ENCODE assay signal across 1 cellular context in genomic region chr9:97923529-97924108, GRCh38.
TF ChIP-seq lines count a peak whose summit lies in the region.

No MANE protein-coding gene starts in this region.

TF ChIP-seq in H1, 55 proteins besides CTCF, POLR2A, EP300 and RAD21:
- TF ChIP-seq, protein P1, sequence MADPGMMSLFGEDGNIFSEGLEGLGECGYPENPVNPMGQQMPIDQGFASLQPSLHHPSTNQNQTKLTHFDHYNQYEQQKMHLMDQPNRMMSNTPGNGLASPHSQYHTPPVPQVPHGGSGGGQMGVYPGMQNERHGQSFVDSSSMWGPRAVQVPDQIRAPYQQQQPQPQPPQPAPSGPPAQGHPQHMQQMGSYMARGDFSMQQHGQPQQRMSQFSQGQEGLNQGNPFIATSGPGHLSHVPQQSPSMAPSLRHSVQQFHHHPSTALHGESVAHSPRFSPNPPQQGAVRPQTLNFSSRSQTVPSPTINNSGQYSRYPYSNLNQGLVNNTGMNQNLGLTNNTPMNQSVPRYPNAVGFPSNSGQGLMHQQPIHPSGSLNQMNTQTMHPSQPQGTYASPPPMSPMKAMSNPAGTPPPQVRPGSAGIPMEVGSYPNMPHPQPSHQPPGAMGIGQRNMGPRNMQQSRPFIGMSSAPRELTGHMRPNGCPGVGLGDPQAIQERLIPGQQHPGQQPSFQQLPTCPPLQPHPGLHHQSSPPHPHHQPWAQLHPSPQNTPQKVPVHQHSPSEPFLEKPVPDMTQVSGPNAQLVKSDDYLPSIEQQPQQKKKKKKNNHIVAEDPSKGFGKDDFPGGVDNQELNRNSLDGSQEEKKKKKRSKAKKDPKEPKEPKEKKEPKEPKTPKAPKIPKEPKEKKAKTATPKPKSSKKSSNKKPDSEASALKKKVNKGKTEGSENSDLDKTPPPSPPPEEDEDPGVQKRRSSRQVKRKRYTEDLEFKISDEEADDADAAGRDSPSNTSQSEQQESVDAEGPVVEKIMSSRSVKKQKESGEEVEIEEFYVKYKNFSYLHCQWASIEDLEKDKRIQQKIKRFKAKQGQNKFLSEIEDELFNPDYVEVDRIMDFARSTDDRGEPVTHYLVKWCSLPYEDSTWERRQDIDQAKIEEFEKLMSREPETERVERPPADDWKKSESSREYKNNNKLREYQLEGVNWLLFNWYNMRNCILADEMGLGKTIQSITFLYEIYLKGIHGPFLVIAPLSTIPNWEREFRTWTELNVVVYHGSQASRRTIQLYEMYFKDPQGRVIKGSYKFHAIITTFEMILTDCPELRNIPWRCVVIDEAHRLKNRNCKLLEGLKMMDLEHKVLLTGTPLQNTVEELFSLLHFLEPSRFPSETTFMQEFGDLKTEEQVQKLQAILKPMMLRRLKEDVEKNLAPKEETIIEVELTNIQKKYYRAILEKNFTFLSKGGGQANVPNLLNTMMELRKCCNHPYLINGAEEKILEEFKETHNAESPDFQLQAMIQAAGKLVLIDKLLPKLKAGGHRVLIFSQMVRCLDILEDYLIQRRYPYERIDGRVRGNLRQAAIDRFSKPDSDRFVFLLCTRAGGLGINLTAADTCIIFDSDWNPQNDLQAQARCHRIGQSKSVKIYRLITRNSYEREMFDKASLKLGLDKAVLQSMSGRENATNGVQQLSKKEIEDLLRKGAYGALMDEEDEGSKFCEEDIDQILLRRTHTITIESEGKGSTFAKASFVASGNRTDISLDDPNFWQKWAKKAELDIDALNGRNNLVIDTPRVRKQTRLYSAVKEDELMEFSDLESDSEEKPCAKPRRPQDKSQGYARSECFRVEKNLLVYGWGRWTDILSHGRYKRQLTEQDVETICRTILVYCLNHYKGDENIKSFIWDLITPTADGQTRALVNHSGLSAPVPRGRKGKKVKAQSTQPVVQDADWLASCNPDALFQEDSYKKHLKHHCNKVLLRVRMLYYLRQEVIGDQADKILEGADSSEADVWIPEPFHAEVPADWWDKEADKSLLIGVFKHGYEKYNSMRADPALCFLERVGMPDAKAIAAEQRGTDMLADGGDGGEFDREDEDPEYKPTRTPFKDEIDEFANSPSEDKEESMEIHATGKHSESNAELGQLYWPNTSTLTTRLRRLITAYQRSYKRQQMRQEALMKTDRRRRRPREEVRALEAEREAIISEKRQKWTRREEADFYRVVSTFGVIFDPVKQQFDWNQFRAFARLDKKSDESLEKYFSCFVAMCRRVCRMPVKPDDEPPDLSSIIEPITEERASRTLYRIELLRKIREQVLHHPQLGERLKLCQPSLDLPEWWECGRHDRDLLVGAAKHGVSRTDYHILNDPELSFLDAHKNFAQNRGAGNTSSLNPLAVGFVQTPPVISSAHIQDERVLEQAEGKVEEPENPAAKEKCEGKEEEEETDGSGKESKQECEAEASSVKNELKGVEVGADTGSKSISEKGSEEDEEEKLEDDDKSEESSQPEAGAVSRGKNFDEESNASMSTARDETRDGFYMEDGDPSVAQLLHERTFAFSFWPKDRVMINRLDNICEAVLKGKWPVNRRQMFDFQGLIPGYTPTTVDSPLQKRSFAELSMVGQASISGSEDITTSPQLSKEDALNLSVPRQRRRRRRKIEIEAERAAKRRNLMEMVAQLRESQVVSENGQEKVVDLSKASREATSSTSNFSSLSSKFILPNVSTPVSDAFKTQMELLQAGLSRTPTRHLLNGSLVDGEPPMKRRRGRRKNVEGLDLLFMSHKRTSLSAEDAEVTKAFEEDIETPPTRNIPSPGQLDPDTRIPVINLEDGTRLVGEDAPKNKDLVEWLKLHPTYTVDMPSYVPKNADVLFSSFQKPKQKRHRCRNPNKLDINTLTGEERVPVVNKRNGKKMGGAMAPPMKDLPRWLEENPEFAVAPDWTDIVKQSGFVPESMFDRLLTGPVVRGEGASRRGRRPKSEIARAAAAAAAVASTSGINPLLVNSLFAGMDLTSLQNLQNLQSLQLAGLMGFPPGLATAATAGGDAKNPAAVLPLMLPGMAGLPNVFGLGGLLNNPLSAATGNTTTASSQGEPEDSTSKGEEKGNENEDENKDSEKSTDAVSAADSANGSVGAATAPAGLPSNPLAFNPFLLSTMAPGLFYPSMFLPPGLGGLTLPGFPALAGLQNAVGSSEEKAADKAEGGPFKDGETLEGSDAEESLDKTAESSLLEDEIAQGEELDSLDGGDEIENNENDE (IDR thresholded peaks at IDR 0.05; ENCODE audit: insufficient replicate concordance, low read length): peak; percentile 38
- no peak for TF ChIP-seq GTF2F1 (IDR thresholded peaks at IDR 0.05; ENCODE audit: borderline replicate concordance, low read depth, low read length)
